In the genomic region with DNA sequence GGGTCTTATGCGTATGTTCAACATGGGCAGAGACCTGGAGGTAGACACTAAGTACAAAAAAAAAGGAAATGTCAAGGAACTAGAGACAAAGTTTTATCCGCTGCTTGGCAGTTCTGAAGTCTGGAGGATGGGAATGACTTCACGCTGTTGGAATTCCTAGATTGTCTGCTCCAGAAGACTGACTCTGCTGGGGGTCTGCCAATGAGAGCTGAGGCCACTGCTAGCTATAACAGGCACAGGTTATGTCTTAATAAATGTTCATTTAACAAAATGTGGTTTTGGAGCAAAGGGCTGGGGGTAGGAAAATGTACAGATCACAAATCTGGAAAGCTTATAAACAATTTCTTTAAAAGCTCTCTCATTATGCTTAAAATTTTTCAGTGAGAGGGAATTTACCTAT, we compare ENCODE assay signal across 19 cellular contexts. TPM values are rescaled to one million over a fixed set of nuclear protein-coding genes. Genes with fewer than 3 reads are reported as not detected.
DNase-seq lines count a peak whose midpoint lies in the region; ATAC-seq and TF ChIP-seq lines count a peak whose summit lies in the region.
"Had no signal": no experiment of that assay in that cellular context is flagged by ENCODE, and none has a peak within 500 bp of the region (broad histone marks: within the 10 kb centered on the region; RNA-seq: fewer than 3 reads in every experiment).

No MANE protein-coding gene starts in this region.

- no peak overlapping the region for H3K4me3 ChIP-seq in BLaER1
- no peak overlapping the region for H3K4me3 ChIP-seq in fibroblast of lung (replicated peaks in 1 of 4; ENCODE audit: control extremely low read depth in 1 of 4, insufficient read depth in 1 of 4, low read depth in 3 of 4, low read length in 4 of 4)
- H3K4me3 ChIP-seq: dorsolateral prefrontal cortex, heart right ventricle, K562, upper lobe of right lung had no signal

- H3K27me3 Mint-ChIP-seq in osteocyte (ENCODE audit: unreplicated experiment): no peaks in the 10 kb centered on the region

- no peaks in the 10 kb centered on the region for H3K79me2 ChIP-seq in fibroblast of lung (ENCODE audit: control insufficient read depth, insufficient read depth, low read length)

- H4K20me1 ChIP-seq in BLaER1: no peaks in the 10 kb centered on the region
- H4K20me1 ChIP-seq in fibroblast of lung (ENCODE audit: control insufficient read depth, extremely low read depth, insufficient read depth, low read length): no peaks in the 10 kb centered on the region

- no peaks in the 10 kb centered on the region for H3K36me3 ChIP-seq in BLaER1
- no peaks in the 10 kb centered on the region for H3K36me3 ChIP-seq in fibroblast of lung (ENCODE audit: control insufficient read depth, insufficient read depth, low read length)
- H3K36me3 ChIP-seq: heart right ventricle, upper lobe of right lung had no signal

- H3K4me1 Mint-ChIP-seq in osteocyte (ENCODE audit: unreplicated experiment): peaks cover 24% of the 10 kb centered on the region

- H3K27ac ChIP-seq in BLaER1 (no peak overlapping the region), fibroblast of lung (ENCODE audit: insufficient read depth, low read length) (no peak overlapping the region)
- H3K27ac ChIP-seq: dorsolateral prefrontal cortex, heart right ventricle, upper lobe of right lung had no signal

- H3K27me3 ChIP-seq in BLaER1: peaks cover under 1% of the 10 kb centered on the region; the same call in 1 of the 2 replicates
- peaks cover 8% of the 10 kb centered on the region for H3K27me3 ChIP-seq in fibroblast of lung (ENCODE audit: control insufficient read depth, insufficient read depth, low read length)
- H3K27me3 ChIP-seq: upper lobe of right lung had no signal

- ATAC-seq in HG03571 (IDR thresholded peaks at IDR 0.05; ENCODE audit: unreplicated experiment): no peak
- ATAC-seq in GM21723 (IDR thresholded peaks at IDR 0.05; ENCODE audit: unreplicated experiment): no peak
- no peak for ATAC-seq in HG02571 (IDR thresholded peaks at IDR 0.05; ENCODE audit: unreplicated experiment)
- ATAC-seq: activated CD8-positive, alpha-beta T cell treated with anti-CD3 and anti-CD28 coated beads for 36 hours; K562; upper lobe of right lung had no signal

- H3K9me3 ChIP-seq in BLaER1: no peaks in the 10 kb centered on the region
- no peaks in the 10 kb centered on the region for H3K9me3 ChIP-seq in fibroblast of lung (ENCODE audit: control insufficient read depth, insufficient read depth, low read depth, low read length)
- H3K9me3 ChIP-seq: heart right ventricle, upper lobe of right lung had no signal

- peak; percentile 81 for DNase-seq in NCI-H226
- peak; percentile 66 to 88 for DNase-seq in fibroblast of lung (ENCODE audit: low read depth in 2 of 2)
- no peak for DNase-seq in osteocyte (ENCODE audit: extremely low spot score, unreplicated experiment)
- no peak for DNase-seq in NCI-H2029 treated with DMSO at 0.1 percent for 48 hours (lab: John Stamatoyannopoulos, UW)
- DNase-seq: activated CD8-positive, alpha-beta T cell treated with anti-CD3 and anti-CD28 coated beads for 36 hours; activated naive CD4-positive, alpha-beta T cell treated with anti-CD3 and anti-CD28 coated beads for 36 hours; dorsolateral prefrontal cortex; H9; heart right ventricle; NCI-H2107; upper lobe of right lung had no signal

- H3K4me3 Mint-ChIP-seq in osteocyte (ENCODE audit: unreplicated experiment): no peak overlapping the region
- H3K4me3 Mint-ChIP-seq: activated CD8-positive, alpha-beta T cell treated with anti-CD3 and anti-CD28 coated beads for 36 hours; activated naive CD4-positive, alpha-beta T cell treated with anti-CD3 and anti-CD28 coated beads for 36 hours; CD14-positive monocyte; H9; T-helper 1 cell treated with Interleukin-12 subunit alpha and Interleukin-12 subunit beta and Interleukin-4 antibody, amounts not matched to agents 30 μg/mL and 1 μg/mL, for 36 hours had no signal

- no peaks in the 10 kb centered on the region for H3K9me3 Mint-ChIP-seq in osteocyte (ENCODE audit: unreplicated experiment)
- H3K9me3 Mint-ChIP-seq: activated CD8-positive, alpha-beta T cell treated with anti-CD3 and anti-CD28 coated beads for 36 hours; activated naive CD4-positive, alpha-beta T cell treated with anti-CD3 and anti-CD28 coated beads for 36 hours; H9; T-helper 1 cell treated with Interleukin-12 subunit alpha and Interleukin-12 subunit beta and Interleukin-4 antibody, amounts not matched to agents 30 μg/mL and 1 μg/mL, for 36 hours had no signal

- H2AFZ ChIP-seq in fibroblast of lung (ENCODE audit: low read length): no peak overlapping the region

- no peaks in the 10 kb centered on the region for H3K36me3 Mint-ChIP-seq in osteocyte (ENCODE audit: unreplicated experiment)

- peak overlapping the region; percentile 33 for H3K27ac Mint-ChIP-seq in osteocyte (ENCODE audit: unreplicated experiment)
- H3K27ac Mint-ChIP-seq: activated CD8-positive, alpha-beta T cell treated with anti-CD3 and anti-CD28 coated beads for 36 hours; activated naive CD4-positive, alpha-beta T cell treated with anti-CD3 and anti-CD28 coated beads for 36 hours; CD14-positive monocyte; H9; T-helper 1 cell treated with Interleukin-12 subunit alpha and Interleukin-12 subunit beta and Interleukin-4 antibody, amounts not matched to agents 30 μg/mL and 1 μg/mL, for 36 hours had no signal

- H3K9ac ChIP-seq in BLaER1 (no peak overlapping the region), fibroblast of lung (ENCODE audit: insufficient read depth, low read length) (no peak overlapping the region)

- H3K4me2 ChIP-seq in BLaER1 (peak overlapping the region; percentile 63), fibroblast of lung (ENCODE audit: extremely low read depth, insufficient read depth, low read length) (no peak overlapping the region)

- TF ChIP-seq CTCF in fibroblast of lung (conservative IDR thresholded peaks at IDR 0.05 in 1 of 2, IDR thresholded peaks at IDR 0.05 in 1 of 2; ENCODE audit: low read depth in 1 of 2, low read length in 2 of 2) (no peak), osteocyte (IDR thresholded peaks at IDR 0.05) (no peak)

- H3K4me1 ChIP-seq in BLaER1 (peaks cover 20% of the 10 kb centered on the region), fibroblast of lung (ENCODE audit: control insufficient read depth, extremely low read depth, insufficient read depth, low read length) (no peaks in the 10 kb centered on the region)

RNA-seq across cellular contexts. Expression of gene RNASE8, which starts 5.9 kb away (rescaled TPM):
- total RNA-seq in fibroblast of lung (not detected in 2 replicates), osteocyte (not detected in 2 replicates)
- not detected in 2 replicates for polyA plus RNA-seq in fibroblast of lung
- polyA plus RNA-seq in fibroblast of lung (2012): not detected in 2 replicates
- not detected in 2 replicates for polyA minus RNA-seq in fibroblast of lung (ENCODE audit: low replicate concordance)
- total RNA-seq: activated CD8-positive, alpha-beta T cell treated with anti-CD3 and anti-CD28 coated beads for 36 hours; activated naive CD4-positive, alpha-beta T cell treated with anti-CD3 and anti-CD28 coated beads for 36 hours; dorsolateral prefrontal cortex; H9; heart right ventricle; K562; OCI-LY7; upper lobe of right lung had no signal
- polyA plus RNA-seq: CD14-positive monocyte, heart right ventricle, K562 had no signal

RNA-seq across cellular contexts. Expression of gene ARHGEF40, which starts 6.6 kb away (rescaled TPM):
- 23.6 and 24.7 TPM in 2 replicates for total RNA-seq in fibroblast of lung
- polyA plus RNA-seq in fibroblast of lung: 18.2 and 34.6 TPM in 2 replicates
- 16.0 and 24.4 TPM in 2 replicates for polyA plus RNA-seq in fibroblast of lung (2012)
- polyA minus RNA-seq in fibroblast of lung (ENCODE audit: low replicate concordance): 93.2 and 115 TPM in 2 replicates
- 126 and 139 TPM in 2 replicates for total RNA-seq in osteocyte
- total RNA-seq: activated naive CD4-positive, alpha-beta T cell treated with anti-CD3 and anti-CD28 coated beads for 36 hours had no signal

RNA-seq across cellular contexts. Expression of gene RNASE7, which starts 21.3 kb away (rescaled TPM):
- total RNA-seq in fibroblast of lung (not detected in 2 replicates), osteocyte (not detected in 2 replicates)
- not detected in 2 replicates for polyA plus RNA-seq in fibroblast of lung
- not detected in 2 replicates for polyA plus RNA-seq in fibroblast of lung (2012)
- polyA minus RNA-seq in fibroblast of lung (ENCODE audit: low replicate concordance): not detected in 2 replicates
- total RNA-seq: activated CD8-positive, alpha-beta T cell treated with anti-CD3 and anti-CD28 coated beads for 36 hours; activated naive CD4-positive, alpha-beta T cell treated with anti-CD3 and anti-CD28 coated beads for 36 hours; H9; heart right ventricle; K562; OCI-LY7; upper lobe of right lung had no signal
- polyA plus RNA-seq: CD14-positive monocyte, K562 had no signal

RNA-seq across cellular contexts. Expression of gene RNASE13, which starts 28.9 kb away (rescaled TPM):
- total RNA-seq in fibroblast of lung: not detected in 2 replicates
- not detected in 2 replicates for polyA plus RNA-seq in fibroblast of lung
- not detected in 2 replicates for polyA plus RNA-seq in fibroblast of lung (2012)
- not detected in 2 replicates for polyA minus RNA-seq in fibroblast of lung (ENCODE audit: low replicate concordance)
- not detected in 2 replicates for total RNA-seq in osteocyte
- total RNA-seq: activated CD8-positive, alpha-beta T cell treated with anti-CD3 and anti-CD28 coated beads for 36 hours; activated naive CD4-positive, alpha-beta T cell treated with anti-CD3 and anti-CD28 coated beads for 36 hours; H9; heart right ventricle; K562; OCI-LY7; upper lobe of right lung had no signal
- polyA plus RNA-seq: CD14-positive monocyte, heart right ventricle, K562 had no signal

RNA-seq across cellular contexts. Expression of gene TPPP2, which starts 33.5 kb away (rescaled TPM):
- total RNA-seq in fibroblast of lung (not detected in 2 replicates), osteocyte (not detected in 2 replicates)
- polyA plus RNA-seq in fibroblast of lung: not detected in 2 replicates
- not detected in 2 replicates for polyA plus RNA-seq in fibroblast of lung (2012)
- polyA minus RNA-seq in fibroblast of lung (ENCODE audit: low replicate concordance): not detected in 2 replicates
- total RNA-seq: activated CD8-positive, alpha-beta T cell treated with anti-CD3 and anti-CD28 coated beads for 36 hours; activated naive CD4-positive, alpha-beta T cell treated with anti-CD3 and anti-CD28 coated beads for 36 hours; H9; OCI-LY7; upper lobe of right lung had no signal
- polyA plus RNA-seq: CD14-positive monocyte, K562 had no signal

Comparison
In these comparisons a context has a peak if more than half of its experiments do, and no peak if none do; other contexts are left out.
1. DNase-seq: peak in NCI-H226 (single experiment) and fibroblast of lung (2 of 2); none in osteocyte (single experiment) and NCI-H2029 treated with DMSO at 0.1 percent for 48 hours (single experiment).